ENCODE assay signal across 15 cellular contexts in genomic region chr1:51679435-51679834, GRCh38.
DNase-seq lines count a peak whose midpoint lies in the region; ATAC-seq and TF ChIP-seq lines count a peak whose summit lies in the region.
"Had no signal": no experiment of that assay in that cellular context is flagged by ENCODE, and none has a peak within 500 bp of the region (broad histone marks: within the 10 kb centered on the region; RNA-seq: fewer than 3 reads in every experiment).

No MANE protein-coding gene starts in this region.

- CTCF ChIA-PET in activated CD4-positive, alpha-beta T cell treated with anti-CD3 and anti-CD28 coated beads for 36 hours (lab: Charles Lee): no interaction called here

- no peak for DNase-seq in activated CD4-positive, alpha-beta T cell treated with anti-CD3 and anti-CD28 coated beads for 36 hours
- DNase-seq in activated CD4-positive, alpha-beta T cell treated with anti-CD3 and anti-CD28 coated beads, Interleukin-2, amount 10 ng/mL, durations not matched to agents 24 days and 14 days: no peak
- DNase-seq in HFFc6: peak; percentile 33
- peak; percentile 5 for DNase-seq in NCI-H69 (lab: John Stamatoyannopoulos, UW)
- DNase-seq in renal cortical epithelial cell (ENCODE audit: low read depth): peak; percentile 72
- no peak for DNase-seq in DMS79 (lab: John Stamatoyannopoulos, UW)
- DNase-seq in stimulated activated CD4-positive, alpha-beta T cell treated with anti-CD3 and anti-CD28 coated beads, Interleukin-2, amount 100 ng/mL, for 48 hours: no peak
- DNase-seq in HT-29 (ENCODE audit: low spot score): no peak
- DNase-seq: DMS79 treated with DMSO at 0.1 percent for 48 hours; kidney; naive thymus-derived CD4-positive, alpha-beta T cell; NCI-H446 treated with DMSO at 0.1 percent for 48 hours; SHP77; sigmoid colon; transverse colon had no signal

- no peaks in the 10 kb centered on the region for H3K36me3 Mint-ChIP-seq in activated CD4-positive, alpha-beta T cell treated with anti-CD3 and anti-CD28 coated beads for 36 hours (ENCODE audit: low read depth)
- H3K36me3 Mint-ChIP-seq in activated CD4-positive, alpha-beta T cell treated with anti-CD3 and anti-CD28 coated beads, Interleukin-2, amount 10 ng/mL, durations not matched to agents 24 days and 14 days (ENCODE audit: low read depth): no peaks in the 10 kb centered on the region
- peaks cover 5% of the 10 kb centered on the region; the same call in 1 of the 2 replicates for H3K36me3 Mint-ChIP-seq in HFFc6 (ENCODE audit: low read depth)

- H3K4me1 Mint-ChIP-seq in activated CD4-positive, alpha-beta T cell treated with anti-CD3 and anti-CD28 coated beads for 36 hours: peaks cover 6% of the 10 kb centered on the region
- H3K4me1 Mint-ChIP-seq in activated CD4-positive, alpha-beta T cell treated with anti-CD3 and anti-CD28 coated beads, Interleukin-2, amount 10 ng/mL, durations not matched to agents 24 days and 14 days: peaks cover 4% of the 10 kb centered on the region
- peaks cover 21% of the 10 kb centered on the region for H3K4me1 Mint-ChIP-seq in HFFc6 (ENCODE audit: low read depth)

- POLR2A ChIA-PET in activated CD4-positive, alpha-beta T cell treated with anti-CD3 and anti-CD28 coated beads for 36 hours (lab: Charles Lee): no interaction called here

- intact Hi-C loops in activated CD4-positive, alpha-beta T cell treated with anti-CD3 and anti-CD28 coated beads for 36 hours (cut with DNase I, micrococcal nuclease): no loop called here
- intact Hi-C loops in activated CD4-positive, alpha-beta T cell treated with anti-CD3 and anti-CD28 coated beads, Interleukin-2, amount 10 ng/mL, durations not matched to agents 24 days and 14 days (cut with micrococcal nuclease): no loop called here

- no peak overlapping the region for H3K4me3 Mint-ChIP-seq in activated CD4-positive, alpha-beta T cell treated with anti-CD3 and anti-CD28 coated beads for 36 hours
- no peak overlapping the region for H3K4me3 Mint-ChIP-seq in activated CD4-positive, alpha-beta T cell treated with anti-CD3 and anti-CD28 coated beads, Interleukin-2, amount 10 ng/mL, durations not matched to agents 24 days and 14 days
- no peak overlapping the region for H3K4me3 Mint-ChIP-seq in HFFc6
- H3K4me3 Mint-ChIP-seq: naive thymus-derived CD4-positive, alpha-beta T cell had no signal

- H3K27ac Mint-ChIP-seq in activated CD4-positive, alpha-beta T cell treated with anti-CD3 and anti-CD28 coated beads for 36 hours: no peak overlapping the region
- H3K27ac Mint-ChIP-seq in activated CD4-positive, alpha-beta T cell treated with anti-CD3 and anti-CD28 coated beads, Interleukin-2, amount 10 ng/mL, durations not matched to agents 24 days and 14 days: no peak overlapping the region
- H3K27ac Mint-ChIP-seq in HFFc6: peak overlapping the region; percentile 35; the same call in 1 of the 2 replicates
- H3K27ac Mint-ChIP-seq: naive thymus-derived CD4-positive, alpha-beta T cell had no signal

- no peak for TF ChIP-seq CTCF in HFFc6 (IDR thresholded peaks at IDR 0.05)

- peak; percentile 100 for ATAC-seq in activated CD4-positive, alpha-beta T cell treated with anti-CD3 and anti-CD28 coated beads for 36 hours
- ATAC-seq: naive thymus-derived CD4-positive, alpha-beta T cell had no signal

- no peaks in the 10 kb centered on the region for H3K27me3 Mint-ChIP-seq in activated CD4-positive, alpha-beta T cell treated with anti-CD3 and anti-CD28 coated beads for 36 hours
- no peaks in the 10 kb centered on the region for H3K27me3 Mint-ChIP-seq in activated CD4-positive, alpha-beta T cell treated with anti-CD3 and anti-CD28 coated beads, Interleukin-2, amount 10 ng/mL, durations not matched to agents 24 days and 14 days
- H3K27me3 Mint-ChIP-seq in HFFc6 (ENCODE audit: insufficient read depth): no peaks in the 10 kb centered on the region; the same call in 1 of the 2 replicates
- H3K27me3 Mint-ChIP-seq: naive thymus-derived CD4-positive, alpha-beta T cell had no signal

- no peaks in the 10 kb centered on the region for H3K9me3 Mint-ChIP-seq in activated CD4-positive, alpha-beta T cell treated with anti-CD3 and anti-CD28 coated beads for 36 hours (ENCODE audit: low read depth)
- H3K9me3 Mint-ChIP-seq in activated CD4-positive, alpha-beta T cell treated with anti-CD3 and anti-CD28 coated beads, Interleukin-2, amount 10 ng/mL, durations not matched to agents 24 days and 14 days: no peaks in the 10 kb centered on the region
- H3K9me3 Mint-ChIP-seq in HFFc6: no peaks in the 10 kb centered on the region
- H3K9me3 Mint-ChIP-seq: naive thymus-derived CD4-positive, alpha-beta T cell had no signal

Comparison
In these comparisons a context has a peak if more than half of its experiments do, and no peak if none do; other contexts are left out.
1. DNase-seq: peak in HFFc6 (single experiment), NCI-H69 (single experiment) and renal cortical epithelial cell (single experiment); none in activated CD4-positive, alpha-beta T cell treated with anti-CD3 and anti-CD28 coated beads for 36 hours (single experiment), activated CD4-positive, alpha-beta T cell treated with anti-CD3 and anti-CD28 coated beads, Interleukin-2, amount 10 ng/mL, durations not matched to agents 24 days and 14 days (single experiment), DMS79 (single experiment), stimulated activated CD4-positive, alpha-beta T cell treated with anti-CD3 and anti-CD28 coated beads, Interleukin-2, amount 100 ng/mL, for 48 hours (0 of 2) and HT-29 (single experiment).